Comparison of ENCODE assay signal across 20 cellular contexts in the genomic region with DNA sequence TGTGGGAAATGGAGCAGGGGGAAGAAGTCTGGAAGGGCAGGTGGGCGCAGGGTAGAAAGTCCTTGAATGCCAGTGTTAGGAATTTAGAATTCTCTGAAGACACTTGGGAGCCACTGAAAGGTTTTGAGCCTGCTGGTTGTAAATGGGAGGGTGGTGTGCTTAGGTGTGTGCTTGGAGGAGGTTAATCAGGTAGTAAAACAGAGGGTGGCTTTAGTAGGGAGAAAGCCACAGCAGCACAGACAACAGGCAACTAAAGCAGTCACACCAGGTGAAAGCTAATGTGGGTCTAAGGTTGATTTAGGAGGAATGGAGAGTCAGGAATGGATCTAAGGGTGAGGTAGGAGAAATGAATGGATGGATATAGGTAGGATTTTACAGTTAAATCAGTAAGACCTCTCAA.
DNase-seq lines count a peak whose midpoint lies in the region; ATAC-seq, FAIRE-seq and TF ChIP-seq lines count a peak whose summit lies in the region.
"Had no signal": no experiment of that assay in that cellular context is flagged by ENCODE, and none has a peak within 500 bp of the region (broad histone marks: within the 10 kb centered on the region; RNA-seq: fewer than 3 reads in every experiment).

No MANE protein-coding gene starts in this region.

- no peak for TF ChIP-seq CTCF in Caco-2 (IDR thresholded peaks at IDR 0.05; ENCODE audit: insufficient read depth in 1 of 2, low read depth in 1 of 2, low read length in 1 of 2, severe bottlenecking in 1 of 2, unreplicated experiment in 1 of 2)
- TF ChIP-seq CTCF in PC-3 (conservative IDR thresholded peaks at IDR 0.05; ENCODE audit: low read depth, low read length) = no peak
- no peak for TF ChIP-seq CTCF in H1 (IDR thresholded peaks at IDR 0.05; ENCODE audit: control extremely low read depth in 1 of 3, insufficient read depth in 1 of 3, low read depth in 1 of 3, low read length in 3 of 3)

- no peak for FAIRE-seq in H1 (lab: Jason Lieb, UNC)
- FAIRE-seq in small intestine (lab: Jason Lieb, UNC) = no peak
- FAIRE-seq: bronchial epithelial cell, RCC 7860 had no signal

- H3K18ac ChIP-seq in H1 (ENCODE audit: extremely low read depth, low read length) = no peak overlapping the region

- 92% methylated on average over 1 of the region's 1 CpG; no CpG with 5 or more reads in 1 of the 2 experiments for WGBS in H1 (ENCODE audit: extremely low coverage in 1 of 2, insufficient coverage in 1 of 2, insufficient read length in 1 of 2, insufficient replicate concordance in 2 of 2, low coverage in 1 of 2, low lambda C conversion rate in 2 of 2, missing lambda C conversion rate in 1 of 2), 2 experiments
- 73 to 94% (median 86%) methylated on average over 1 of the region's 1 CpG for WGBS in small intestine, 3 donors

- H3K4me1 ChIP-seq in Caco-2 (peaks cover 24% of the 10 kb centered on the region), PC-3 (ENCODE audit: insufficient read depth, low read length) (peaks cover 47% of the 10 kb centered on the region), H1 (replicated peaks in 1 of 4; ENCODE audit: control insufficient read depth in 3 of 4, insufficient read depth in 4 of 4, low read length in 3 of 4) (peaks cover 0 to 8% (median 2%) of the 10 kb centered on the region in 4 experiments; a peak in 2 of 7 replicates), small intestine (ENCODE audit: control insufficient read depth in 2 of 2, insufficient read depth in 1 of 2, low read depth in 1 of 2, low read length in 1 of 2) (peaks cover 0 to 9% of the 10 kb centered on the region in 2 donors)

- no peak for TF ChIP-seq RAD21 in H1 (IDR thresholded peaks at IDR 0.05 in 1 of 2, conservative IDR thresholded peaks at IDR 0.05 in 1 of 2; ENCODE audit: low read depth in 2 of 2, low read length in 2 of 2)

- H3K4me3 Mint-ChIP-seq in Caco-2 (ENCODE audit: unreplicated experiment) = no peak overlapping the region
- H3K4me3 Mint-ChIP-seq: activated T-cell treated with anti-CD3 and anti-CD28 coated beads, Interleukin-2, amount 50 U/mL, for 4 hours had no signal

- no peak overlapping the region for H3K4me3 ChIP-seq in Caco-2 (ENCODE audit: low read depth, low read length)
- no peak overlapping the region for H3K4me3 ChIP-seq in PC-3 (ENCODE audit: low read length)
- no peak overlapping the region for H3K4me3 ChIP-seq in H1 (ENCODE audit: extremely low read depth in 1 of 4, insufficient read depth in 2 of 4, low read depth in 3 of 4, low read length in 4 of 4)
- H3K4me3 ChIP-seq in small intestine (ENCODE audit: low read depth in 1 of 2, low read length in 2 of 2) = no peak overlapping the region
- H3K4me3 ChIP-seq: GM23248, lower lobe of right lung had no signal

- H3K14ac ChIP-seq in H1 (ENCODE audit: insufficient read length) = no peak overlapping the region

- no peaks in the 10 kb centered on the region for H3K9me3 ChIP-seq in Caco-2
- H3K9me3 ChIP-seq in PC-3 (ENCODE audit: low read length) = no peaks in the 10 kb centered on the region
- H3K9me3 ChIP-seq in H1 (ENCODE audit: insufficient read depth in 2 of 2, low read depth in 1 of 2, low read length in 1 of 2) = no peaks in the 10 kb centered on the region
- no peaks in the 10 kb centered on the region for H3K9me3 ChIP-seq in small intestine (ENCODE audit: control insufficient read depth, low read depth)
- H3K9me3 ChIP-seq: lower lobe of right lung had no signal

- DNase-seq in Caco-2 (no peak), PC-3 (no peak), H1 (ENCODE audit: low read depth in 1 of 2, low spot score in 2 of 2) (no peak), small intestine (peak; percentile 30), NCI-H1694 (lab: John Stamatoyannopoulos, UW) (no peak), medulla oblongata (ENCODE audit: extremely low spot score) (no peak), head of caudate nucleus (no peak)
- DNase-seq: activated T-cell treated with anti-CD3 and anti-CD28 coated beads, Interleukin-2, amount 50 U/mL, for 4 hours; glutamatergic neuron; GM23248; lower lobe of right lung; NCI-H1417; NCI-H2171; NCI-H82; right cardiac atrium; substantia nigra had no signal

- no peak overlapping the region for H3K4me2 ChIP-seq in PC-3 (ENCODE audit: low read length)
- H3K4me2 ChIP-seq in H1 (ENCODE audit: insufficient read depth in 1 of 2, low read depth in 2 of 2, low read length in 2 of 2) = no peak overlapping the region

- H4K8ac ChIP-seq in H1 (ENCODE audit: extremely low read depth, insufficient read depth, low read length) = no peak overlapping the region

- H3K27ac ChIP-seq in PC-3 (ENCODE audit: low read length) (peak overlapping the region; percentile 22; the same call in 1 of the 2 replicates), H1 (ENCODE audit: low read depth, low read length) (no peak overlapping the region), small intestine (ENCODE audit: low read depth in 1 of 2, low read length in 1 of 2) (no peak overlapping the region)
- H3K27ac ChIP-seq: GM23248, lower lobe of right lung had no signal

- H3K79me1 ChIP-seq in H1 (ENCODE audit: low read depth, low read length) = no peaks in the 10 kb centered on the region

- H3K9ac ChIP-seq in PC-3 (ENCODE audit: low read length) (no peak overlapping the region), H1 (replicated peaks in 1 of 4; ENCODE audit: extremely low read depth in 1 of 4, low read depth in 3 of 4, low read length in 3 of 4) (no peak overlapping the region)
- H3K9ac ChIP-seq: GM23248 had no signal

- TF ChIP-seq POLR2A in H1 (IDR thresholded peaks at IDR 0.05; ENCODE audit: control extremely low read depth in 1 of 2, low read depth in 2 of 2, low read length in 2 of 2) = no peak

- H2BK5ac ChIP-seq in H1 (ENCODE audit: low read depth, low read length) = no peak overlapping the region

- H2BK20ac ChIP-seq in H1 (ENCODE audit: low read length) = no peak overlapping the region

- H3K4ac ChIP-seq in H1 (replicated peaks; ENCODE audit: insufficient read length, low read depth, low read length) = no peak overlapping the region

- peak overlapping the region; percentile 2 for H3K27ac Mint-ChIP-seq in Caco-2 (ENCODE audit: unreplicated experiment)

- H4K5ac ChIP-seq in H1 (ENCODE audit: insufficient read length, low read depth, low read length) = no peak overlapping the region

- H2BK15ac ChIP-seq in H1 (ENCODE audit: low read length) = no peak overlapping the region

- TF ChIP-seq EP300 in H1 (IDR thresholded peaks at IDR 0.05; ENCODE audit: borderline replicate concordance in 1 of 2, low read depth in 2 of 2, low read length in 2 of 2) = no peak

- no peak overlapping the region for H3K23ac ChIP-seq in H1 (ENCODE audit: insufficient read length)

- no TSS peak for BruUV-seq in Caco-2 (replicated peaks; lab: Mats Ljungman, UMichigan)
- no TSS peak for BruUV-seq in PC-3 (replicated peaks; lab: Mats Ljungman, UMichigan)

- ATAC-seq in PC-3 = no peak
- no peak for ATAC-seq in HG03135 (IDR thresholded peaks at IDR 0.05; ENCODE audit: unreplicated experiment)
- ATAC-seq: activated T-cell treated with anti-CD3 and anti-CD28 coated beads, Interleukin-2, amount 50 U/mL, for 4 hours; lower lobe of right lung; right cardiac atrium; SK-N-SH treated with all-trans-retinoic acid at 6 μM for 48 hours had no signal

- no peaks in the 10 kb centered on the region for H4K20me1 ChIP-seq in PC-3 (ENCODE audit: low read length)
- no peaks in the 10 kb centered on the region for H4K20me1 ChIP-seq in H1 (replicated peaks in 1 of 2; ENCODE audit: control insufficient read depth in 1 of 2, insufficient read depth in 2 of 2, low read length in 2 of 2)

- no peak overlapping the region for H2BK120ac ChIP-seq in H1 (replicated peaks; ENCODE audit: low read depth, low read length)

- H2AFZ ChIP-seq in PC-3 (ENCODE audit: low read length) (no peak overlapping the region), H1 (ENCODE audit: low read length) (no peak overlapping the region)
- H2AFZ ChIP-seq: GM23248 had no signal

- H3K36me3 ChIP-seq in Caco-2 (ENCODE audit: control insufficient read depth, insufficient read depth, low read length) (no peaks in the 10 kb centered on the region), PC-3 (ENCODE audit: low read depth, low read length) (no peaks in the 10 kb centered on the region), H1 (ENCODE audit: control insufficient read depth in 2 of 4, insufficient read depth in 4 of 4, low read length in 3 of 4) (no peaks in the 10 kb centered on the region), small intestine (ENCODE audit: control insufficient read depth in 2 of 2, insufficient read depth in 2 of 2, low read length in 2 of 2) (no peaks in the 10 kb centered on the region)
- H3K36me3 ChIP-seq: lower lobe of right lung had no signal

- POLR2A ChIA-PET in Caco-2 (lab: Charles Lee) (no interaction called here), PC-3 (lab: Charles Lee; ENCODE audit: unreplicated experiment) (interaction anchor here (0.7 to 1.3 kb wide), 2 partner anchors 27 to 157 kb away, joined by 4 to 10 read pairs; no protein-coding TSS in a partner anchor), H1 (lab: Charles Lee; ENCODE audit: partially characterized antibody) (no interaction called here)

- H3K23me2 ChIP-seq in H1 (ENCODE audit: low read depth, low read length) = no peaks in the 10 kb centered on the region; the same call in 1 of the 2 replicates

- no peaks in the 10 kb centered on the region for H3K27me3 Mint-ChIP-seq in Caco-2 (ENCODE audit: insufficient read depth, unreplicated experiment)

- no peak overlapping the region for H2AK5ac ChIP-seq in H1 (ENCODE audit: low read depth, low read length)

- no peaks in the 10 kb centered on the region for H3K9me2 ChIP-seq in PC-3 (replicated peaks; ENCODE audit: low read length)

- intact Hi-C loops in Caco-2 (cut with micrococcal nuclease; ENCODE audit: unreplicated experiment) = no loop called here
- intact Hi-C loops in PC-3 (cut with micrococcal nuclease) = loop anchor here (1.0 kb wide), 2 partner anchors 29 to 158 kb away; no protein-coding TSS in a partner anchor
- intact Hi-C loops in head of caudate nucleus (cut with DNase I) = no loop called here

- H3K27me3 ChIP-seq in Caco-2 (replicated peaks; ENCODE audit: control insufficient read depth, insufficient read depth, low read length) (no peaks in the 10 kb centered on the region), PC-3 (ENCODE audit: low read length) (no peaks in the 10 kb centered on the region), H1 (replicated peaks in 1 of 4; ENCODE audit: control insufficient read depth in 3 of 4, extremely low read depth in 1 of 4, insufficient read depth in 3 of 4, low read length in 3 of 4) (peaks cover 0 to 1% (median 0%) of the 10 kb centered on the region in 4 experiments; a peak in 1 of 7 replicates), small intestine (ENCODE audit: control insufficient read depth in 2 of 2, insufficient read depth in 2 of 2, low read length in 2 of 2) (no peaks in the 10 kb centered on the region)

- no peaks in the 10 kb centered on the region for H3K36me3 Mint-ChIP-seq in Caco-2 (ENCODE audit: insufficient read depth, unreplicated experiment)

- H3K56ac ChIP-seq in H1 (replicated peaks; ENCODE audit: insufficient read length, low read depth, low read length) = no peak overlapping the region

- H2BK12ac ChIP-seq in H1 (ENCODE audit: low read depth, low read length) = no peak overlapping the region

- H3F3A ChIP-seq in PC-3 (ENCODE audit: low read length, unreplicated experiment) = peaks cover 5% of the 10 kb centered on the region

- H4K91ac ChIP-seq in H1 (replicated peaks; ENCODE audit: insufficient read length, low read length) = peak overlapping the region; percentile 41

- CTCF ChIA-PET in Caco-2 (lab: Charles Lee) (no interaction called here), PC-3 (lab: Charles Lee) (interaction anchor here (0.6 to 1.6 kb wide), 2 partner anchors 110 to 153 kb away, joined by 3 to 6 read pairs; no protein-coding TSS in a partner anchor), H1 (lab: Charles Lee; ENCODE audit: partially characterized antibody) (interaction anchor here (0.6 to 1.5 kb wide), 8 partner anchors 9 to 408 kb away, joined by 3 to 4 read pairs (median 3); no protein-coding TSS in a partner anchor)

- H3K79me2 ChIP-seq in PC-3 (ENCODE audit: low read length) (no peaks in the 10 kb centered on the region), H1 (ENCODE audit: control insufficient read depth in 1 of 2, insufficient read depth in 2 of 2, low read length in 2 of 2) (no peaks in the 10 kb centered on the region)

- H3K9me3 Mint-ChIP-seq in Caco-2 (ENCODE audit: unreplicated experiment) = no peaks in the 10 kb centered on the region
- H3K9me3 Mint-ChIP-seq: activated T-cell treated with anti-CD3 and anti-CD28 coated beads, Interleukin-2, amount 50 U/mL, for 4 hours had no signal

- peaks cover 23% of the 10 kb centered on the region for H3K4me1 Mint-ChIP-seq in Caco-2 (ENCODE audit: low read depth, unreplicated experiment)
